8 cellular contexts compared by ENCODE assay signal in genomic region chr11:104897891-104898684, GRCh38. TPM values are rescaled to one million over a fixed set of nuclear protein-coding genes. Genes with fewer than 3 reads are reported as not detected.
DNase-seq lines count a peak whose midpoint lies in the region; ATAC-seq, FAIRE-seq and TF ChIP-seq lines count a peak whose summit lies in the region.

Gene CASP12 (minus strand): TSS chr11:104898460.

- H3K36me3 ChIP-seq in neuronal stem cell (replicated peaks in 1 of 2; ENCODE audit: control insufficient read depth in 2 of 2, insufficient read depth in 2 of 2, low read length in 2 of 2): no peaks in the 10 kb centered on the region

- H3K14ac ChIP-seq in neuronal stem cell (ENCODE audit: low read length): no peak within 1 kb of the TSS

- ATAC-seq in HG02798 (IDR thresholded peaks at IDR 0.05; ENCODE audit: poor library complexity, unreplicated experiment): peak; percentile 84
- no peak for ATAC-seq in GM19395 (IDR thresholded peaks at IDR 0.05; ENCODE audit: unreplicated experiment)
- ATAC-seq in GM21515 (IDR thresholded peaks at IDR 0.05; ENCODE audit: unreplicated experiment): no peak

- H2BK5ac ChIP-seq in neuronal stem cell (ENCODE audit: low read length): no peak within 1 kb of the TSS

- H2BK12ac ChIP-seq in neuronal stem cell (ENCODE audit: low read length): no peak within 1 kb of the TSS

- H3K4ac ChIP-seq in neuronal stem cell (ENCODE audit: low read length): no peak within 1 kb of the TSS

- H3K18ac ChIP-seq in neuronal stem cell (ENCODE audit: low read length): no peak within 1 kb of the TSS

- H2BK15ac ChIP-seq in neuronal stem cell (ENCODE audit: low read length): no peak within 1 kb of the TSS

- H3K27ac ChIP-seq in coronary artery (peak within 1 kb of the TSS; percentile 67 to 77), neuronal stem cell (replicated peaks; ENCODE audit: low read length) (no peak within 1 kb of the TSS)

- in situ Hi-C loops in GM13977 (cut with MboI; ENCODE audit: low pct_unique_long_range_greater_than_20kb, low sequenced_read_pairs, unreplicated experiment): no loop called here

- H2AK5ac ChIP-seq in neuronal stem cell (ENCODE audit: low read depth, low read length): no peak within 1 kb of the TSS

- H3K79me1 ChIP-seq in neuronal stem cell (ENCODE audit: low read depth, low read length): no peaks in the 10 kb centered on the region

- TF ChIP-seq CTCF in GM13977 (IDR thresholded peaks at IDR 0.05; ENCODE audit: extremely low read depth, insufficient read depth, missing control alignments) (no peak), coronary artery (IDR thresholded peaks at IDR 0.05) (no peak)

- no peaks in the 10 kb centered on the region for H3K27me3 ChIP-seq in neuronal stem cell (ENCODE audit: control insufficient read depth in 3 of 3, insufficient read depth in 3 of 3, low read depth in 1 of 3, low read length in 3 of 3)

- H3K23ac ChIP-seq in neuronal stem cell (ENCODE audit: low read depth, low read length, poor library complexity): no peak within 1 kb of the TSS

- H3K4me3 ChIP-seq in coronary artery: peak within 1 kb of the TSS; percentile 65
- H3K4me3 ChIP-seq in neuronal stem cell (ENCODE audit: low read length in 2 of 2): no peak within 1 kb of the TSS

- WGBS in neuronal stem cell (ENCODE audit: extremely low coverage in 2 of 2, insufficient read length in 2 of 2, insufficient replicate concordance in 1 of 2), 2 donors: no CpG with 5 or more reads among the region's 9 CpGs

- no peak within 1 kb of the TSS for H4K91ac ChIP-seq in neuronal stem cell (ENCODE audit: low read depth, low read length, poor library complexity)

- no peak within 1 kb of the TSS for H3K4me2 ChIP-seq in neuronal stem cell (ENCODE audit: insufficient read depth, low read length, poor library complexity, severe bottlenecking)

- H3K4me1 ChIP-seq in neuronal stem cell (ENCODE audit: control insufficient read depth in 2 of 2, insufficient read depth in 1 of 2, low read depth in 1 of 2, low read length in 2 of 2): peaks cover 0 to 2% of the 10 kb centered on the region in 2 donors

- H3K9ac ChIP-seq in neuronal stem cell (ENCODE audit: low read depth, low read length, poor library complexity): no peak within 1 kb of the TSS

- H4K8ac ChIP-seq in neuronal stem cell (ENCODE audit: low read depth, low read length): no peak within 1 kb of the TSS

- H3K9me3 ChIP-seq in neuronal stem cell (replicated peaks in 1 of 2; ENCODE audit: control insufficient read depth in 2 of 2, insufficient read depth in 1 of 2, low read depth in 1 of 2, low read length in 2 of 2): no peaks in the 10 kb centered on the region

- peak; percentile 8 for DNase-seq in GM13977 (ENCODE audit: low spot score)
- DNase-seq in coronary artery (ENCODE audit: low spot score): no peak
- no peak for DNase-seq in neuronal stem cell (ENCODE audit: low spot score)
- DNase-seq in RCC 7860 (ENCODE audit: low spot score): no peak
- no peak for DNase-seq in DMS 273 (lab: John Stamatoyannopoulos, UW; ENCODE audit: unreplicated experiment)

- peak within 1 kb of the TSS; percentile 35 for H2AFZ ChIP-seq in neuronal stem cell (ENCODE audit: low read length)

- FAIRE-seq in RCC 7860 (lab: Jason Lieb, UNC): no peak

- no peak within 1 kb of the TSS for H2BK120ac ChIP-seq in neuronal stem cell (ENCODE audit: low read depth, low read length)

RNA-seq across cellular contexts. Expression of gene CASP12, which starts in this region (rescaled TPM):
- polyA plus RNA-seq in neuronal stem cell (2013, experiment 1 of 2): not detected
- not detected for polyA plus RNA-seq in neuronal stem cell (2013, experiment 2 of 2)
